In genomic region chr15:90160781-90161727, GRCh38 we compare ENCODE assay signal across 13 cellular contexts. TPM values are rescaled to one million over a fixed set of nuclear protein-coding genes. Genes with fewer than 3 reads are reported as not detected.
A peak's percentile ranks its signal among the peaks of the same experiment; 100 is the strongest.
DNase-seq lines count a peak whose midpoint lies in the region; ATAC-seq and TF ChIP-seq lines count a peak whose summit lies in the region.
"Had no signal": no experiment of that assay in that cellular context is flagged by ENCODE, and none has a peak within 500 bp of the region (broad histone marks: within the 10 kb centered on the region; RNA-seq: fewer than 3 reads in every experiment).

No MANE protein-coding gene starts in this region.

- H3K36me3 Mint-ChIP-seq in progenitor cell of endocrine pancreas (ENCODE audit: insufficient read depth): no peaks in the 10 kb centered on the region
- no peaks in the 10 kb centered on the region for H3K36me3 Mint-ChIP-seq in natural killer cell
- H3K36me3 Mint-ChIP-seq: CD8-positive, alpha-beta T cell; mesothelial cell of epicardium had no signal

- DNase-seq in ELF-1 (ENCODE audit: low read depth, low spot score) (peak; percentile 68), NCI-H345 (lab: John Stamatoyannopoulos, UW) (peak; percentile 79), dermis microvascular lymphatic vessel endothelial cell (ENCODE audit: low read depth in 2 of 2) (peak; percentile 18 to 29), progenitor cell of endocrine pancreas (ENCODE audit: low spot score, unreplicated experiment) (no peak), DMS 273 (lab: John Stamatoyannopoulos, UW; ENCODE audit: unreplicated experiment) (no peak), natural killer cell (no peak)
- DNase-seq: activated CD4-positive, alpha-beta T cell treated with anti-CD3 and anti-CD28 coated beads, Interleukin-2, amount 50 U/mL, for 4 hours; anterior cingulate cortex; CD8-positive, alpha-beta T cell; GOT3 had no signal

- H3K9me3 Mint-ChIP-seq in progenitor cell of endocrine pancreas (ENCODE audit: low read depth) (no peaks in the 10 kb centered on the region), natural killer cell (no peaks in the 10 kb centered on the region)
- H3K9me3 Mint-ChIP-seq: CD8-positive, alpha-beta T cell; mesothelial cell of epicardium had no signal

- H3K4me3 Mint-ChIP-seq in progenitor cell of endocrine pancreas (ENCODE audit: low read depth) (no peak overlapping the region), natural killer cell (no peak overlapping the region)
- H3K4me3 Mint-ChIP-seq: CD8-positive, alpha-beta T cell; mesothelial cell of epicardium had no signal

- peaks cover 21% of the 10 kb centered on the region for H3K4me1 Mint-ChIP-seq in progenitor cell of endocrine pancreas (ENCODE audit: low read depth)
- peaks cover 0 to 12% of the 10 kb centered on the region in 2 donors for H3K4me1 Mint-ChIP-seq in natural killer cell

- TF ChIP-seq CTCF in progenitor cell of endocrine pancreas (IDR thresholded peaks at IDR 0.05; ENCODE audit: unreplicated experiment) (no peak), natural killer cell (IDR thresholded peaks at IDR 0.05) (no peak)

- ATAC-seq in HG02973 (IDR thresholded peaks at IDR 0.05; ENCODE audit: unreplicated experiment) (no peak), HG02970 (IDR thresholded peaks at IDR 0.05; ENCODE audit: low FRiP score, unreplicated experiment) (no peak), natural killer cell (no peak)
- ATAC-seq: CD8-positive, alpha-beta T cell had no signal

- intact Hi-C loops in natural killer cell (cut with micrococcal nuclease): no loop called here

- H3K27me3 Mint-ChIP-seq in progenitor cell of endocrine pancreas (no peaks in the 10 kb centered on the region), natural killer cell (ENCODE audit: low read depth in 2 of 2) (no peaks in the 10 kb centered on the region)

- H3K27ac Mint-ChIP-seq in progenitor cell of endocrine pancreas (peak overlapping the region; percentile 49), natural killer cell (no peak overlapping the region)
- H3K27ac Mint-ChIP-seq: CD8-positive, alpha-beta T cell; mesothelial cell of epicardium had no signal

RNA-seq across cellular contexts. Expression of gene SEMA4B, which starts 40.1 kb away (rescaled TPM):
- total RNA-seq in dermis microvascular lymphatic vessel endothelial cell (5.6 and 11.3 TPM in 2 replicates), progenitor cell of endocrine pancreas (36.4 and 41.9 TPM in 2 replicates), natural killer cell (10 to 100 TPM; 13.1 to 28.1 (median 25.0) TPM)

RNA-seq across cellular contexts. Expression of gene IDH2, which starts 58.8 kb away (rescaled TPM):
- 103 and 113 TPM in 2 replicates for total RNA-seq in dermis microvascular lymphatic vessel endothelial cell
- 149 and 164 TPM in 2 replicates for total RNA-seq in progenitor cell of endocrine pancreas
- 10 to 100 TPM; 72.3 to 91.5 (median 81.0) TPM for total RNA-seq in natural killer cell

Comparison
In these comparisons a context has a peak if more than half of its experiments do, and no peak if none do; other contexts are left out.
1. DNase-seq: peak in ELF-1 (single experiment), NCI-H345 (single experiment) and dermis microvascular lymphatic vessel endothelial cell (2 of 2); none in progenitor cell of endocrine pancreas (single experiment), DMS 273 (single experiment) and natural killer cell (single experiment).